Comparison of ENCODE assay signal across 20 cellular contexts in the genomic region with DNA sequence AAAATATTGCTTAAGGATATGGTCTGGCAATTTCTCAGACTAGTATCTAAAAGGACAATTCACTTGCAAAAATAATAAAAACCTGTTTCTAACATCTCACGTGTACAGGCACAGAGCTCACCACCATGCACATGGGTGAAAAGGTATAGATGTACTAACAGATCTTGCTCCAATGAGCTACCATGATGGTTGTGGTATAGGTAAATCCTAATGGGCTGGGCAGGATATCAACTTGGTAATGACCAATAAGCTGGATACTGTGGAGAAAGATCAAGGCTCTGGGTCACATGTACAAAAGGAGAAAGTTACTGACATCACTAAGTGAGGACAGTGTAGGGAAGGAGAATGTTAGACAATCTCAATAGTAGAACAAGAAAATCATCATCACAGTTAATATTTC.
"Had no signal": no experiment of that assay in that cellular context is flagged by ENCODE, and none has a peak within 500 bp of the region (broad histone marks: within the 10 kb centered on the region; RNA-seq: fewer than 3 reads in every experiment).

No MANE protein-coding gene starts in this region.

- H3K27ac ChIP-seq: foreskin keratinocyte, psoas muscle, tibial artery had no signal

- H3K4me3 Mint-ChIP-seq: activated CD4-positive, alpha-beta memory T cell treated with anti-CD3 and anti-CD28 coated beads for 36 hours; activated T-helper 1 cell treated with anti-CD3 and anti-CD28 coated beads, Interleukin-12 subunit alpha, Interleukin-12 subunit beta, Interleukin-2, Interleukin-4 antibody, amounts not matched to agents 30 ng/mL and 10 ng/mL and 1 ng/mL, durations not matched to agents 14 hours and 24 hours and 36 hours; effector memory CD8-positive, alpha-beta T cell; neural crest cell; WTC11 had no signal

- H3K27me3 ChIP-seq: foreskin keratinocyte, tibial artery had no signal

- H3K36me3 Mint-ChIP-seq: activated CD4-positive, alpha-beta memory T cell treated with anti-CD3 and anti-CD28 coated beads for 36 hours; activated naive CD4-positive, alpha-beta T cell treated with anti-CD3 and anti-CD28 coated beads, Interleukin-2, amount 50 U/mL, for 72 hours had no signal

- H3K4me1 ChIP-seq: foreskin keratinocyte, tibial artery had no signal

- H3K9me3 Mint-ChIP-seq: activated CD4-positive, alpha-beta memory T cell treated with anti-CD3 and anti-CD28 coated beads for 36 hours; activated naive CD4-positive, alpha-beta T cell treated with anti-CD3 and anti-CD28 coated beads, Interleukin-2, amount 50 U/mL, for 72 hours; activated T-helper 1 cell treated with anti-CD3 and anti-CD28 coated beads, Interleukin-12 subunit alpha, Interleukin-12 subunit beta, Interleukin-2, Interleukin-4 antibody, amounts not matched to agents 30 ng/mL and 10 ng/mL and 1 ng/mL, durations not matched to agents 14 hours and 24 hours and 36 hours; effector memory CD8-positive, alpha-beta T cell; neural crest cell had no signal

- H3K4me3 ChIP-seq: lung, psoas muscle, tibial artery had no signal

- H3K9me3 ChIP-seq: psoas muscle, tibial artery had no signal

- ATAC-seq: activated naive CD4-positive, alpha-beta T cell treated with anti-CD3 and anti-CD28 coated beads, Interleukin-2, amount 50 U/mL, for 72 hours; effector memory CD8-positive, alpha-beta T cell; foreskin keratinocyte; psoas muscle; right cardiac atrium; stimulated activated naive CD8-positive, alpha-beta T cell treated with anti-CD3 and anti-CD28 coated beads, Interleukin-15, Interleukin-2, amounts not matched to agents 100 U/mL and 50 U/mL, for 24 hours; WTC11 had no signal

- H3K27ac Mint-ChIP-seq: activated CD4-positive, alpha-beta memory T cell treated with anti-CD3 and anti-CD28 coated beads for 36 hours; activated naive CD4-positive, alpha-beta T cell treated with anti-CD3 and anti-CD28 coated beads, Interleukin-2, amount 50 U/mL, for 72 hours; activated T-helper 1 cell treated with anti-CD3 and anti-CD28 coated beads, Interleukin-12 subunit alpha, Interleukin-12 subunit beta, Interleukin-2, Interleukin-4 antibody, amounts not matched to agents 30 ng/mL and 10 ng/mL and 1 ng/mL, durations not matched to agents 14 hours and 24 hours and 36 hours; effector memory CD8-positive, alpha-beta T cell; WTC11 had no signal

- DNase-seq: activated CD4-positive, alpha-beta memory T cell treated with anti-CD3 and anti-CD28 coated beads for 36 hours; activated CD4-positive, alpha-beta T cell treated with anti-CD3 and anti-CD28 coated beads for 4 hours; activated gamma-delta T cell treated with Interleukin-2 at 50 U/mL for 16 hours; activated T-cell treated with anti-CD3 and anti-CD28 coated beads for 4 hours; effector memory CD8-positive, alpha-beta T cell; foreskin keratinocyte; glutamatergic neuron; hypothalamus; islet precursor cell; midbrain; psoas muscle; right cardiac atrium; stimulated activated naive CD8-positive, alpha-beta T cell treated with anti-CD3 and anti-CD28 coated beads, Interleukin-15, Interleukin-2, amounts not matched to agents 100 U/mL and 50 U/mL, for 24 hours; substantia nigra; tibial artery had no signal

- H3K4me1 Mint-ChIP-seq: neural crest cell had no signal
